In the genomic region with DNA sequence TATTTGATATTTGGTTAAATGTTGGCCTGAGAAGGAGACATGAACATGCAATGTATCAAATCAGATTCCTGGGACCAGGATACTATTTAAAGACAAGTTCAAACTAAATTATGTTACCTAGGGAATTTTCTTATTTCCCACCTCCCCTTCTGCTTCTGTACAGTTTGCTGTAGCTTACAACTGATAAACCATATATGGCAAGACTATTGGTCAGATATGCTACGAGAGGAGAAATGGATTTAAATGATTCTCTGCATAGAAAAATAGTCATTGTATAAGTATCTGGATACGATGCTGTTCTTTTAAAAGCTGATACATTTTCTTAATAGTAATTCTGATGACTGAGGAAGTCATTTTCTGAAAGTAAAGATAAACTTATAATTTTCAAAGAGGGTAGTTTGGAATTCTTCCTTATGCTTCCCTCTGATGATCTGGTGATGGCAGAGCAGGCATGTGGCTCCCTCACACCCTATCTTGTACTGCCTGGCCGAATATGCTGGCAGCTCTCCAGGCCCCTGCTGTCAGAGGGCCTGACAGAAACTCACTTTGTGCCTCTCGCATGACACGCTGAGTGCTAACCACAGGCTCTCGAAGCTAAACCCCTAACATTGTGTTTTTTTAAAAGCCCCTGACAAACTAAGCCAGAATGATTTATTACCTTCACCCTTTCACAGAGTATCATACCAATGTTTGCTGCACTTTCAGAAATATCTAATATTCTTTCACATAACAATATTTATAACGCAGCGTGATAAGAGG, we compare ENCODE assay signal across 9 cellular contexts. TPM values are rescaled to one million over a fixed set of nuclear protein-coding genes. Genes with fewer than 3 reads are reported as not detected.
A peak's percentile ranks its signal among the peaks of the same experiment; 100 is the strongest.
DNase-seq lines count a peak whose midpoint lies in the region; ATAC-seq, FAIRE-seq and TF ChIP-seq lines count a peak whose summit lies in the region.
"Had no signal": no experiment of that assay in that cellular context is flagged by ENCODE, and none has a peak within 500 bp of the region (broad histone marks: within the 10 kb centered on the region; RNA-seq: fewer than 3 reads in every experiment).

No MANE protein-coding gene starts in this region.

- ATAC-seq in GM19324 (IDR thresholded peaks at IDR 0.05; ENCODE audit: low FRiP score, unreplicated experiment): no peak

- peaks cover 0 to 45% of the 10 kb centered on the region in 2 experiments; a peak in 2 of 4 replicates for H3K79me2 ChIP-seq in H1 (ENCODE audit: control insufficient read depth in 1 of 2, insufficient read depth in 2 of 2, low read length in 2 of 2)

- H3K27ac ChIP-seq in A673 (ENCODE audit: low read depth, low read length, poor library complexity, severe bottlenecking): no peak overlapping the region
- no peak overlapping the region for H3K27ac ChIP-seq in H1 (ENCODE audit: low read depth, low read length)
- H3K27ac ChIP-seq in esophagus muscularis mucosa (replicated peaks in 1 of 4): no peak overlapping the region
- no peak overlapping the region for H3K27ac ChIP-seq in uterus

- H3K36me3 ChIP-seq in A673 (ENCODE audit: insufficient read depth, low read length, poor library complexity, severe bottlenecking) (no peaks in the 10 kb centered on the region), H1 (ENCODE audit: control insufficient read depth in 2 of 4, insufficient read depth in 4 of 4, low read length in 3 of 4) (peaks cover 0 to 31% (median 6%) of the 10 kb centered on the region in 4 experiments; a peak in 3 of 8 replicates), esophagus muscularis mucosa (peaks cover 0 to 49% (median 15%) of the 10 kb centered on the region in 4 donors), uterus (no peaks in the 10 kb centered on the region)

- no peaks in the 10 kb centered on the region for H3K9me3 ChIP-seq in A673 (ENCODE audit: low read depth, low read length, poor library complexity, severe bottlenecking)
- no peaks in the 10 kb centered on the region for H3K9me3 ChIP-seq in H1 (ENCODE audit: insufficient read depth in 2 of 2, low read depth in 1 of 2, low read length in 1 of 2)
- H3K9me3 ChIP-seq in esophagus muscularis mucosa: no peaks in the 10 kb centered on the region
- H3K9me3 ChIP-seq in uterus: no peaks in the 10 kb centered on the region

- H2BK12ac ChIP-seq in H1 (ENCODE audit: low read depth, low read length): no peak overlapping the region

- no peak for FAIRE-seq in H1 (lab: Jason Lieb, UNC)
- FAIRE-seq: keratinocyte had no signal

- H2AFZ ChIP-seq in H1 (ENCODE audit: low read length): no peak overlapping the region

- no peaks in the 10 kb centered on the region for H3K79me1 ChIP-seq in H1 (ENCODE audit: low read depth, low read length)

- H2BK5ac ChIP-seq in H1 (ENCODE audit: low read depth, low read length): no peak overlapping the region

- no peak overlapping the region for H4K8ac ChIP-seq in H1 (ENCODE audit: extremely low read depth, insufficient read depth, low read length)

- no peak for TF ChIP-seq POLR2A in H1 (IDR thresholded peaks at IDR 0.05; ENCODE audit: control extremely low read depth in 1 of 2, low read depth in 2 of 2, low read length in 2 of 2)
- TF ChIP-seq POLR2A in esophagus muscularis mucosa (IDR thresholded peaks at IDR 0.05; ENCODE audit: low read depth): no peak
- no peak for TF ChIP-seq POLR2A in uterus (IDR thresholded peaks at IDR 0.05)

- no peak for TF ChIP-seq RAD21 in H1 (IDR thresholded peaks at IDR 0.05 in 1 of 2, conservative IDR thresholded peaks at IDR 0.05 in 1 of 2; ENCODE audit: low read depth in 2 of 2, low read length in 2 of 2)

- CTCF ChIA-PET in A673 (lab: Charles Lee): no interaction called here
- CTCF ChIA-PET in HEK293T (lab: Yijun Ruan, JAX): interaction anchor here (0.6 kb wide), 2 partner anchors 367 to 882 kb away, joined by 4 to 9 read pairs; no protein-coding TSS in a partner anchor
- CTCF ChIA-PET in H1 (lab: Charles Lee; ENCODE audit: partially characterized antibody): interaction anchor here (0.7 to 1.5 kb wide), 4 partner anchors 10 to 44 kb away, joined by 3 read pairs; no protein-coding TSS in a partner anchor

- 89% methylated on average over 8 of the region's 8 CpGs; no CpG with 5 or more reads in 1 of the 2 experiments for WGBS in H1 (ENCODE audit: extremely low coverage in 1 of 2, insufficient coverage in 1 of 2, insufficient read length in 1 of 2, insufficient replicate concordance in 2 of 2, low coverage in 1 of 2, low lambda C conversion rate in 2 of 2, missing lambda C conversion rate in 1 of 2), 2 experiments
- 57% methylated on average over 8 of the region's 8 CpGs for WGBS in esophagus muscularis mucosa

- peak; percentile 87 for DNase-seq in A673 (ENCODE audit: low spot score)
- DNase-seq in HEK293T (ENCODE audit: extremely low spot score): peak; percentile 69
- peak; percentile 76 for DNase-seq in NCI-H2081 treated with DMSO at 0.1 percent for 48 hours (lab: John Stamatoyannopoulos, UW)
- no peak for DNase-seq in H1 (ENCODE audit: low read depth in 1 of 2, low spot score in 2 of 2)
- DNase-seq in esophagus muscularis mucosa (ENCODE audit: extremely low spot score): no peak
- DNase-seq in NCI-H1436 (lab: John Stamatoyannopoulos, UW): no peak
- DNase-seq in uterus: no peak

- H3K56ac ChIP-seq in H1 (replicated peaks; ENCODE audit: insufficient read length, low read depth, low read length): no peak overlapping the region

- no peak overlapping the region for H3K4ac ChIP-seq in H1 (replicated peaks; ENCODE audit: insufficient read length, low read depth, low read length)

- H3K4me1 ChIP-seq in A673 (ENCODE audit: insufficient read depth, low read length, poor library complexity, severe bottlenecking): peaks cover 13% of the 10 kb centered on the region
- peaks cover 0 to 11% (median 7%) of the 10 kb centered on the region in 4 experiments; a peak in 4 of 7 replicates for H3K4me1 ChIP-seq in H1 (replicated peaks in 1 of 4; ENCODE audit: control insufficient read depth in 3 of 4, insufficient read depth in 4 of 4, low read length in 3 of 4)
- no peaks in the 10 kb centered on the region for H3K4me1 ChIP-seq in esophagus muscularis mucosa
- H3K4me1 ChIP-seq in uterus: no peaks in the 10 kb centered on the region

- H2BK20ac ChIP-seq in H1 (ENCODE audit: low read length): no peak overlapping the region

- H4K5ac ChIP-seq in H1 (ENCODE audit: insufficient read length, low read depth, low read length): peak overlapping the region; percentile 9

- POLR2A ChIA-PET in A673 (lab: Charles Lee; ENCODE audit: low non-redundant PET) (interaction anchor here (0.6 kb wide), 1 partner anchor 91 kb away, joined by 4 read pairs; no protein-coding TSS in a partner anchor), HEK293T (lab: Yijun Ruan, JAX) (interaction anchor here (1.4 kb wide), 1 partner anchor 20 kb away, joined by 5 read pairs; the partner anchor contains the start of gene RRP15), H1 (lab: Charles Lee; ENCODE audit: partially characterized antibody) (no interaction called here)

- no peak overlapping the region for H3K9ac ChIP-seq in H1 (replicated peaks in 1 of 4; ENCODE audit: extremely low read depth in 1 of 4, low read depth in 3 of 4, low read length in 3 of 4)

- intact Hi-C loops in A673 (cut with micrococcal nuclease; ENCODE audit: unreplicated experiment): no loop called here
- intact Hi-C loops in esophagus muscularis mucosa (cut with DNase I): no loop called here
- intact Hi-C loops in uterus (cut with DNase I; ENCODE audit: low total_unique reads): no loop called here

- no peak overlapping the region for H3K23ac ChIP-seq in H1 (ENCODE audit: insufficient read length)

- H2BK120ac ChIP-seq in H1 (replicated peaks; ENCODE audit: low read depth, low read length): no peak overlapping the region

- H2AK5ac ChIP-seq in H1 (ENCODE audit: low read depth, low read length): no peak overlapping the region

- TF ChIP-seq CTCF in A673 (conservative IDR thresholded peaks at IDR 0.05; ENCODE audit: low read depth, low read length) (no peak), H1 (IDR thresholded peaks at IDR 0.05; ENCODE audit: control extremely low read depth in 1 of 3, insufficient read depth in 1 of 3, low read depth in 1 of 3, low read length in 3 of 3) (no peak), esophagus muscularis mucosa (IDR thresholded peaks at IDR 0.05) (no peak), uterus (IDR thresholded peaks at IDR 0.05) (no peak)

- TF ChIP-seq EP300 in H1 (IDR thresholded peaks at IDR 0.05; ENCODE audit: borderline replicate concordance in 1 of 2, low read depth in 2 of 2, low read length in 2 of 2): no peak
- TF ChIP-seq EP300 in esophagus muscularis mucosa (IDR thresholded peaks at IDR 0.05): no peak

- no peak overlapping the region for H4K91ac ChIP-seq in H1 (replicated peaks; ENCODE audit: insufficient read length, low read length)

- no peak overlapping the region for H3K4me2 ChIP-seq in H1 (ENCODE audit: insufficient read depth in 1 of 2, low read depth in 2 of 2, low read length in 2 of 2)

- H3K27me3 ChIP-seq in A673 (replicated peaks; ENCODE audit: insufficient read depth, low read depth, low read length, poor library complexity) (no peaks in the 10 kb centered on the region), H1 (replicated peaks in 1 of 4; ENCODE audit: control insufficient read depth in 3 of 4, extremely low read depth in 1 of 4, insufficient read depth in 3 of 4, low read length in 3 of 4) (no peaks in the 10 kb centered on the region), esophagus muscularis mucosa (no peaks in the 10 kb centered on the region), uterus (no peaks in the 10 kb centered on the region)

- H3K4me3 ChIP-seq in A673 (ENCODE audit: low read depth, low read length, poor library complexity, severe bottlenecking): no peak overlapping the region
- no peak overlapping the region for H3K4me3 ChIP-seq in H1 (ENCODE audit: extremely low read depth in 1 of 4, insufficient read depth in 2 of 4, low read depth in 3 of 4, low read length in 4 of 4)
- H3K4me3 ChIP-seq in esophagus muscularis mucosa: no peak overlapping the region
- H3K4me3 ChIP-seq in uterus: no peak overlapping the region

- H2BK15ac ChIP-seq in H1 (ENCODE audit: low read length): no peak overlapping the region

- no TSS peak for BruUV-seq in A673 (replicated peaks; lab: Mats Ljungman, UMichigan)

- H3K14ac ChIP-seq in H1 (ENCODE audit: insufficient read length): no peak overlapping the region

- H3K23me2 ChIP-seq in H1 (ENCODE audit: low read depth, low read length): no peaks in the 10 kb centered on the region

- no peaks in the 10 kb centered on the region for H4K20me1 ChIP-seq in H1 (replicated peaks in 1 of 2; ENCODE audit: control insufficient read depth in 1 of 2, insufficient read depth in 2 of 2, low read length in 2 of 2)

- H3K18ac ChIP-seq in H1 (ENCODE audit: extremely low read depth, low read length): no peak overlapping the region; the same call in 1 of the 2 replicates

RNA-seq across cellular contexts. Expression of gene RRP15, which starts 19.4 kb away (rescaled TPM):
- 31.3 and 38.4 TPM in 2 replicates for total RNA-seq in A673 (2021)
- 46.6 and 52.8 TPM in 2 replicates for total RNA-seq in H1 (2021; fragmentation: NEBNext Ultra II Directional; extraction: Animal tissue kit (Norgen Biotek cat#: 25700))
- polyA plus RNA-seq in H1 (2011; rRNA removed): 2.1 and 3.7 TPM in 2 replicates
- polyA plus RNA-seq in H1 (2011; cell fraction: cytosol; rRNA removed): 4.9 TPM
- polyA plus RNA-seq in H1 (2011; cell fraction: nucleus; rRNA removed): 3.5 TPM
- 19.5 to 25.2 TPM (median 22.0 TPM) in 4 replicates for polyA plus RNA-seq in H1 (2012, experiment 1 of 2)
- polyA plus RNA-seq in H1 (2012, experiment 2 of 2): 0.83 TPM
- polyA plus RNA-seq in H1 (2013, experiment 1 of 2): 93.3 TPM
- polyA plus RNA-seq in H1 (2013, experiment 2 of 2): 92.9 TPM
- polyA minus RNA-seq in H1 (2011; rRNA and poly(A)+ RNA removed): 6.3 and 7.3 TPM in 2 replicates
- 6.0 TPM for polyA minus RNA-seq in H1 (2011; cell fraction: cytosol; rRNA and poly(A)+ RNA removed)
- 17.8 TPM for polyA minus RNA-seq in H1 (2011; cell fraction: nucleus; rRNA and poly(A)+ RNA removed)
- total RNA-seq in esophagus muscularis mucosa: 1 to 10 TPM; 7.0 to 9.9 (median 8.1) TPM
- 10 to 100 TPM in 3 of 4 donors, 1 to 10 TPM in 1; 2.6 to 21.8 (median 12.9) TPM for total RNA-seq in uterus

RNA-seq across cellular contexts. Expression of gene TGFB2, which starts 40.7 kb away (rescaled TPM):
- total RNA-seq in A673 (2021) (1.2 and 1.4 TPM in 2 replicates), esophagus muscularis mucosa (10 to 100 TPM in 1 of 4 donors, 1 to 10 TPM in 3; 5.3 to 12.6 (median 6.1) TPM), uterus (10 to 100 TPM in 3 of 4 donors, 1 to 10 TPM in 1; 4.9 to 43.2 (median 12.0) TPM)
- 0.84 and 1.5 TPM in 2 replicates for total RNA-seq in H1 (2021; fragmentation: NEBNext Ultra II Directional; extraction: Animal tissue kit (Norgen Biotek cat#: 25700))
- polyA plus RNA-seq in H1 (2011; rRNA removed): 0.08 and 0.26 TPM in 2 replicates
- 0.40 TPM for polyA plus RNA-seq in H1 (2011; cell fraction: cytosol; rRNA removed)
- 0.17 TPM for polyA plus RNA-seq in H1 (2011; cell fraction: nucleus; rRNA removed)
- polyA plus RNA-seq in H1 (2012, experiment 1 of 2): 0.27 to 1.3 TPM (median 0.63 TPM) in 4 replicates
- not detected for polyA plus RNA-seq in H1 (2012, experiment 2 of 2)
- 1.2 TPM for polyA plus RNA-seq in H1 (2013, experiment 1 of 2)
- 1.1 TPM for polyA plus RNA-seq in H1 (2013, experiment 2 of 2)
- 0.41 and 0.66 TPM in 2 replicates for polyA minus RNA-seq in H1 (2011; rRNA and poly(A)+ RNA removed)
- polyA minus RNA-seq in H1 (2011; cell fraction: cytosol; rRNA and poly(A)+ RNA removed): not detected
- 1.4 TPM for polyA minus RNA-seq in H1 (2011; cell fraction: nucleus; rRNA and poly(A)+ RNA removed)

Comparison
In these comparisons a context has a peak if more than half of its experiments do, and no peak if none do; other contexts are left out.
1. DNase-seq: peak in A673 (single experiment), HEK293T (single experiment) and NCI-H2081 treated with DMSO at 0.1 percent for 48 hours (single experiment); none in H1 (0 of 2), esophagus muscularis mucosa (single experiment), NCI-H1436 (single experiment) and uterus (0 of 2).